ENCODE assay signal across 1 cellular context in the genomic region with DNA sequence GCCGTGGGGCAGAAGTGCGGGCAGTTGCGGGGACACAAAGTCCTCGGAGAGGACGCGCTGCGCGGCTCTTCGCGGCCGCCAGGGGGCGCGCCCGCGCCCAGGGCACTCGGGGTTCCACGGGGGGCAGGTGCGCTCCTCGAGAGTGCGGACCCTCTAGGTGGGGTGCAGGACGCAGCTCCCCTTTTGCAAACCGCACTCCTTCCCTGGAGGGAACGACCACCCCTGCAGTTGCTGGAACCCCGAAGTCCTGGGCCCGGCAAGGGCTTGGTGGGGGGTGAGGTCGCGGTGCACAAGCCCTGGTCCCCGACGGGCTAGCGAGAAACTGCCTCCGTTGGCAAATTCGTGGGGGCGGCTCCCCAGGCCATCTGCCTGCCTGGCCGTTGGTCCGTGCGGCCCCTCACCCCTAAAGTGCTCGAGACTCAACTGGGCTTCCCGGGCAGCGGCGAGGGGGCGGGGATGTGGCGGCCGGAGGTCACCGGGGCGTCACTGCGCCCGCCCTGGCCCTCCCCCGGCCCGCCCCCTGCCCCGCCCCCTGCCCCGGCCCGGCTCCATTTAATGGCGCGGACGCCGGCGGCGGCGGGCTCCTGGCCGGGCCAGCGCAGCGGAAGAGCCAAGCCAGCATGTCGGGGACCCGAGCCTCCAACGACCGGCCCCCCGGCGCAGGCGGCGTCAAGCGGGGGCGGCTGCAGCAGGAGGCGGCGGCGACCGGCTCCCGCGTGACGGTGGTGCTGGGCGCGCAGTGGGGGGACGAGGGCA.
TF ChIP-seq lines count a peak whose summit lies in the region.

Gene ADSS1 (plus strand): TSS at position 579 of the 756 bp plus-strand sequence. CDS start 42 bp downstream, at position 621.

TF ChIP-seq in HepG2, 621 proteins besides CTCF, POLR2A, EP300 and RAD21 (continued from another document and continues in another):
- TF ChIP-seq, protein P1, sequence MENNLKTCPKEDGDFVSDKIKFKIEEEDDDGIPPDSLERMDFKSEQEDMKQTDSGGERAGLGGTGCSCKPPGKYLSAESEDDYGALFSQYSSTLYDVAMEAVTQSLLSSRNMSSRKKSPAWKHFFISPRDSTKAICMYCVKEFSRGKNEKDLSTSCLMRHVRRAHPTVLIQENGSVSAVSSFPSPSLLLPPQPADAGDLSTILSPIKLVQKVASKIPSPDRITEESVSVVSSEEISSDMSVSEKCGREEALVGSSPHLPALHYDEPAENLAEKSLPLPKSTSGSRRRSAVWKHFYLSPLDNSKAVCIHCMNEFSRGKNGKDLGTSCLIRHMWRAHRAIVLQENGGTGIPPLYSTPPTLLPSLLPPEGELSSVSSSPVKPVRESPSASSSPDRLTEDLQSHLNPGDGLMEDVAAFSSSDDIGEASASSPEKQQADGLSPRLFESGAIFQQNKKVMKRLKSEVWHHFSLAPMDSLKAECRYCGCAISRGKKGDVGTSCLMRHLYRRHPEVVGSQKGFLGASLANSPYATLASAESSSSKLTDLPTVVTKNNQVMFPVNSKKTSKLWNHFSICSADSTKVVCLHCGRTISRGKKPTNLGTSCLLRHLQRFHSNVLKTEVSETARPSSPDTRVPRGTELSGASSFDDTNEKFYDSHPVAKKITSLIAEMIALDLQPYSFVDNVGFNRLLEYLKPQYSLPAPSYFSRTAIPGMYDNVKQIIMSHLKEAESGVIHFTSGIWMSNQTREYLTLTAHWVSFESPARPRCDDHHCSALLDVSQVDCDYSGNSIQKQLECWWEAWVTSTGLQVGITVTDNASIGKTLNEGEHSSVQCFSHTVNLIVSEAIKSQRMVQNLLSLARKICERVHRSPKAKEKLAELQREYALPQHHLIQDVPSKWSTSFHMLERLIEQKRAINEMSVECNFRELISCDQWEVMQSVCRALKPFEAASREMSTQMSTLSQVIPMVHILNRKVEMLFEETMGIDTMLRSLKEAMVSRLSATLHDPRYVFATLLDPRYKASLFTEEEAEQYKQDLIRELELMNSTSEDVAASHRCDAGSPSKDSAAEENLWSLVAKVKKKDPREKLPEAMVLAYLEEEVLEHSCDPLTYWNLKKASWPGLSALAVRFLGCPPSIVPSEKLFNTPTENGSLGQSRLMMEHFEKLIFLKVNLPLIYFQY (CRISPR knock-in tag; IDR thresholded peaks at IDR 0.05; ENCODE audit: borderline replicate concordance) = no peak
- no peak for TF ChIP-seq CCDC6 (CRISPR knock-in tag; IDR thresholded peaks at IDR 0.05)
- peak; percentile 22; the same call in 1 of the 2 replicates for TF ChIP-seq SP2 (CRISPR knock-in tag; IDR thresholded peaks at IDR 0.05)
- no peak for TF ChIP-seq TBL1XR1 (IDR thresholded peaks at IDR 0.05; ENCODE audit: borderline replicate concordance, low read length, partially characterized antibody)
- no peak for TF ChIP-seq ZNF878 (CRISPR knock-in tag; IDR thresholded peaks at IDR 0.05)
- TF ChIP-seq MEIS1 (CRISPR knock-in tag; IDR thresholded peaks at IDR 0.05; ENCODE audit: borderline replicate concordance) = peak; percentile 83; the same call in 1 of the 2 replicates
- TF ChIP-seq, protein P2, sequence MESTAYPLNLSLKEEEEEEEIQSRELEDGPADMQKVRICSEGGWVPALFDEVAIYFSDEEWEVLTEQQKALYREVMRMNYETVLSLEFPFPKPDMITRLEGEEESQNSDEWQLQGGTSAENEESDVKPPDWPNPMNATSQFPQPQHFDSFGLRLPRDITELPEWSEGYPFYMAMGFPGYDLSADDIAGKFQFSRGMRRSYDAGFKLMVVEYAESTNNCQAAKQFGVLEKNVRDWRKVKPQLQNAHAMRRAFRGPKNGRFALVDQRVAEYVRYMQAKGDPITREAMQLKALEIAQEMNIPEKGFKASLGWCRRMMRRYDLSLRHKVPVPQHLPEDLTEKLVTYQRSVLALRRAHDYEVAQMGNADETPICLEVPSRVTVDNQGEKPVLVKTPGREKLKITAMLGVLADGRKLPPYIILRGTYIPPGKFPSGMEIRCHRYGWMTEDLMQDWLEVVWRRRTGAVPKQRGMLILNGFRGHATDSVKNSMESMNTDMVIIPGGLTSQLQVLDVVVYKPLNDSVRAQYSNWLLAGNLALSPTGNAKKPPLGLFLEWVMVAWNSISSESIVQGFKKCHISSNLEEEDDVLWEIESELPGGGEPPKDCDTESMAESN (CRISPR knock-in tag; conservative IDR thresholded peaks at IDR 0.05) = 0 out of 2 replicates have a peak, but pooled peaks have one; percentile 23
- peak; percentile 68; the same call in 1 of the 2 replicates for TF ChIP-seq HOXD1 (CRISPR knock-in tag; IDR thresholded peaks at IDR 0.05)
- TF ChIP-seq KAT7 (CRISPR knock-in tag; IDR thresholded peaks at IDR 0.05; ENCODE audit: borderline replicate concordance) = peak; percentile 64; the same call in 1 of the 2 replicates
- TF ChIP-seq, protein P3, sequence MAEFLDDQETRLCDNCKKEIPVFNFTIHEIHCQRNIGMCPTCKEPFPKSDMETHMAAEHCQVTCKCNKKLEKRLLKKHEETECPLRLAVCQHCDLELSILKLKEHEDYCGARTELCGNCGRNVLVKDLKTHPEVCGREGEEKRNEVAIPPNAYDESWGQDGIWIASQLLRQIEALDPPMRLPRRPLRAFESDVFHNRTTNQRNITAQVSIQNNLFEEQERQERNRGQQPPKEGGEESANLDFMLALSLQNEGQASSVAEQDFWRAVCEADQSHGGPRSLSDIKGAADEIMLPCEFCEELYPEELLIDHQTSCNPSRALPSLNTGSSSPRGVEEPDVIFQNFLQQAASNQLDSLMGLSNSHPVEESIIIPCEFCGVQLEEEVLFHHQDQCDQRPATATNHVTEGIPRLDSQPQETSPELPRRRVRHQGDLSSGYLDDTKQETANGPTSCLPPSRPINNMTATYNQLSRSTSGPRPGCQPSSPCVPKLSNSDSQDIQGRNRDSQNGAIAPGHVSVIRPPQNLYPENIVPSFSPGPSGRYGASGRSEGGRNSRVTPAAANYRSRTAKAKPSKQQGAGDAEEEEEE (CRISPR knock-in tag; IDR thresholded peaks at IDR 0.05; ENCODE audit: borderline replicate concordance) = peak; percentile 66; the same call in 1 of the 2 replicates
- TF ChIP-seq ZNF34 (CRISPR knock-in tag; IDR thresholded peaks at IDR 0.05; ENCODE audit: borderline replicate concordance) = 0 out of 2 replicates have a peak, but pooled peaks have one; percentile 45
- 0 out of 2 replicates have a peak, but pooled peaks have one; percentile 4 for TF ChIP-seq DNMT1 (CRISPR knock-in tag; IDR thresholded peaks at IDR 0.05)
- TF ChIP-seq, protein P4, sequence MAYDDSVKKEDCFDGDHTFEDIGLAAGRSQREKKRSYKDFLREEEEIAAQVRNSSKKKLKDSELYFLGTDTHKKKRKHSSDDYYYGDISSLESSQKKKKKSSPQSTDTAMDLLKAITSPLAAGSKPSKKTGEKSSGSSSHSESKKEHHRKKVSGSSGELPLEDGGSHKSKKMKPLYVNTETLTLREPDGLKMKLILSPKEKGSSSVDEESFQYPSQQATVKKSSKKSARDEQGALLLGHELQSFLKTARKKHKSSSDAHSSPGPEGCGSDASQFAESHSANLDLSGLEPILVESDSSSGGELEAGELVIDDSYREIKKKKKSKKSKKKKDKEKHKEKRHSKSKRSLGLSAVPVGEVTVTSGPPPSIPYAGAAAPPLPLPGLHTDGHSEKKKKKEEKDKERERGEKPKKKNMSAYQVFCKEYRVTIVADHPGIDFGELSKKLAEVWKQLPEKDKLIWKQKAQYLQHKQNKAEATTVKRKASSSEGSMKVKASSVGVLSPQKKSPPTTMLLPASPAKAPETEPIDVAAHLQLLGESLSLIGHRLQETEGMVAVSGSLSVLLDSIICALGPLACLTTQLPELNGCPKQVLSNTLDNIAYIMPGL (CRISPR knock-in tag; IDR thresholded peaks at IDR 0.05; ENCODE audit: borderline replicate concordance in 1 of 2, low read depth in 1 of 2) = peak; percentile 66 to 89; a peak in 3 of 4 replicates
- TF ChIP-seq ZHX1 (CRISPR knock-in tag; IDR thresholded peaks at IDR 0.05; ENCODE audit: low read depth) = no peak
- TF ChIP-seq TFDP2 (CRISPR knock-in tag; IDR thresholded peaks at IDR 0.05) = peak; percentile 45
- TF ChIP-seq, protein P5, sequence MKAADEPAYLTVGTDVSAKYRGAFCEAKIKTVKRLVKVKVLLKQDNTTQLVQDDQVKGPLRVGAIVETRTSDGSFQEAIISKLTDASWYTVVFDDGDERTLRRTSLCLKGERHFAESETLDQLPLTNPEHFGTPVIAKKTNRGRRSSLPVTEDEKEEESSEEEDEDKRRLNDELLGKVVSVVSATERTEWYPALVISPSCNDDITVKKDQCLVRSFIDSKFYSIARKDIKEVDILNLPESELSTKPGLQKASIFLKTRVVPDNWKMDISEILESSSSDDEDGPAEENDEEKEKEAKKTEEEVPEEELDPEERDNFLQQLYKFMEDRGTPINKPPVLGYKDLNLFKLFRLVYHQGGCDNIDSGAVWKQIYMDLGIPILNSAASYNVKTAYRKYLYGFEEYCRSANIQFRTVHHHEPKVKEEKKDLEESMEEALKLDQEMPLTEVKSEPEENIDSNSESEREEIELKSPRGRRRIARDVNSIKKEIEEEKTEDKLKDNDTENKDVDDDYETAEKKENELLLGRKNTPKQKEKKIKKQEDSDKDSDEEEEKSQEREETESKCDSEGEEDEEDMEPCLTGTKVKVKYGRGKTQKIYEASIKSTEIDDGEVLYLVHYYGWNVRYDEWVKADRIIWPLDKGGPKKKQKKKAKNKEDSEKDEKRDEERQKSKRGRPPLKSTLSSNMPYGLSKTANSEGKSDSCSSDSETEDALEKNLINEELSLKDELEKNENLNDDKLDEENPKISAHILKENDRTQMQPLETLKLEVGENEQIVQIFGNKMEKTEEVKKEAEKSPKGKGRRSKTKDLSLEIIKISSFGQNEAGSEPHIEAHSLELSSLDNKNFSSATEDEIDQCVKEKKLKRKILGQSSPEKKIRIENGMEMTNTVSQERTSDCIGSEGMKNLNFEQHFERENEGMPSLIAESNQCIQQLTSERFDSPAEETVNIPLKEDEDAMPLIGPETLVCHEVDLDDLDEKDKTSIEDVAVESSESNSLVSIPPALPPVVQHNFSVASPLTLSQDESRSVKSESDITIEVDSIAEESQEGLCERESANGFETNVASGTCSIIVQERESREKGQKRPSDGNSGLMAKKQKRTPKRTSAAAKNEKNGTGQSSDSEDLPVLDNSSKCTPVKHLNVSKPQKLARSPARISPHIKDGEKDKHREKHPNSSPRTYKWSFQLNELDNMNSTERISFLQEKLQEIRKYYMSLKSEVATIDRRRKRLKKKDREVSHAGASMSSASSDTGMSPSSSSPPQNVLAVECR (CRISPR knock-in tag; IDR thresholded peaks at IDR 0.05; ENCODE audit: borderline replicate concordance) = peak; percentile 45; the same call in 1 of the 2 replicates
- TF ChIP-seq TARDBP (CRISPR knock-in tag; IDR thresholded peaks at IDR 0.05) = peak; percentile 39; the same call in 1 of the 2 replicates
- no peak for TF ChIP-seq LCORL (IDR thresholded peaks at IDR 0.05)
- peak; percentile 67; the same call in 1 of the 2 replicates for TF ChIP-seq LCORL (CRISPR knock-in tag; IDR thresholded peaks at IDR 0.05)
- TF ChIP-seq ATRX (CRISPR knock-in tag; IDR thresholded peaks at IDR 0.05; ENCODE audit: borderline replicate concordance) = no peak
- 0 out of 2 replicates have a peak, but pooled peaks have one; percentile 58 for TF ChIP-seq ZFP90 (CRISPR knock-in tag; IDR thresholded peaks at IDR 0.05; ENCODE audit: borderline replicate concordance)
- 0 out of 2 replicates have a peak, but pooled peaks have one; percentile 61 for TF ChIP-seq ZBTB4 (CRISPR knock-in tag; IDR thresholded peaks at IDR 0.05; ENCODE audit: borderline replicate concordance)
- TF ChIP-seq SRSF1 (optimal IDR thresholded peaks at IDR 0.05; ENCODE audit: low read depth, low read length) = peak; percentile 33
- no peak for TF ChIP-seq SNAI1 (CRISPR knock-in tag; IDR thresholded peaks at IDR 0.05; ENCODE audit: borderline replicate concordance)
- TF ChIP-seq POLR2G (IDR thresholded peaks at IDR 0.05; ENCODE audit: low read depth, low read length) = peak; percentile 91
- no peak for TF ChIP-seq BHLHE40 (IDR thresholded peaks at IDR 0.05; ENCODE audit: low read length)
- TF ChIP-seq ZNF225 (CRISPR knock-in tag; IDR thresholded peaks at IDR 0.05) = 0 out of 2 replicates have a peak, but pooled peaks have one; percentile 26
- TF ChIP-seq ZNF33A (CRISPR knock-in tag; IDR thresholded peaks at IDR 0.05; ENCODE audit: borderline replicate concordance) = no peak
